1 cellular context compared by ENCODE assay signal in the genomic region with DNA sequence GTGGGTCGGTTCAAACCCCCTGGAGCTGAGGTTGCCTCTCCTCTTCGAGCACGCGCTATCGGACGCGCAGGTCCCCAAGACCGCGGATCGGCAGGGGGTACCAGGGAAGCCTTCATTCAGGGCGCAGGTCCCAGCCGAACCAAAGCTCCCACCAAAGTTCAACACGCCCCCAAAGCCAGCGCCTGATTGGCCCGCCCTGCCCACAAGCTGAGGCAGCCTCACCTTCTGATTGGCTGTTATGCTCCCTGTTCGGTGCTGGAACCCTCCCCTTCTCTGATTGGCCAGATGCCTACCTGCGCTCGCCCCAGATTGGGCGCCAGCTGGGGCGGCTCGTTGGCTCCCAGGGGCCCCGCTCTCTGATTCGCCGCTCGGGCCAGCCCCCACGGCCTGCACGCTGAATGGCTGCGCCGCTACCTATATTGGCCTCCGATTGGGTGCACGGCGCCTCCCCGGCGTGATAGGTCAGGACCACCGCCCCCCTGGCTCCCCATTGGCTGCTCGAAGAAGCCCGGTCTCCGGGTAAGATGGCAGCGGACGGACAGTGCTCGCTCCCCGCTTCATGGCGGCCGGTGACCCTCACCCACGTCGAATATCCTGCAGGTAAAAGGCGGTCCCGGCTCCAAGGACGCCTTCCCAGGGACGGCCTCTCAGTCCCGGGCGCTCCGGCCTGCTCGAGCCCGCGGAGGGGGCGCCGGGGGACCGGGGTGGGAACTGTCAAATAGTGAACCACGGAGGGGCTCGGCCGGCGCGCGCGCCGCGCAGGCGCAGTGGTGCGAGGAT.
TF ChIP-seq lines count a peak whose summit lies in the region.

A gene with protein sequence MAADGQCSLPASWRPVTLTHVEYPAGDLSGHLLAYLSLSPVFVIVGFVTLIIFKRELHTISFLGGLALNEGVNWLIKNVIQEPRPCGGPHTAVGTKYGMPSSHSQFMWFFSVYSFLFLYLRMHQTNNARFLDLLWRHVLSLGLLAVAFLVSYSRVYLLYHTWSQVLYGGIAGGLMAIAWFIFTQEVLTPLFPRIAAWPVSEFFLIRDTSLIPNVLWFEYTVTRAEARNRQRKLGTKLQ (plus strand): TSS at position 504 of the 780 bp plus-strand sequence. CDS start 21 bp downstream, at position 525.

TF ChIP-seq in HEK293, 187 proteins besides CTCF, POLR2A, EP300 and RAD21 (continued from another document):
- TF ChIP-seq ZNF518A (tag by site-specific recombination; conservative IDR thresholded peaks at IDR 0.05; ENCODE audit: low read depth) (0 out of 2 replicates have a peak, but pooled peaks have one; percentile 13), KLF9 (tag by site-specific recombination; IDR thresholded peaks at IDR 0.05; ENCODE audit: low read depth) (peak; percentile 69; the same call in 1 of the 2 replicates), ZNF391 (tag by site-specific recombination; IDR thresholded peaks at IDR 0.05; ENCODE audit: borderline replicate concordance, low read depth) (no peak), SP3 (tag by site-specific recombination; IDR thresholded peaks at IDR 0.05) (peak; percentile 93), ZNF473 (tag by site-specific recombination; IDR thresholded peaks at IDR 0.05) (no peak), ZNF274 (IDR thresholded peaks at IDR 0.05; ENCODE audit: low read length) (no peak), ZNF274 (tag by site-specific recombination; IDR thresholded peaks at IDR 0.05; ENCODE audit: borderline replicate concordance) (no peak), ZNF423 (tag by site-specific recombination; IDR thresholded peaks at IDR 0.05) (no peak), ZBTB8A (tag by site-specific recombination; IDR thresholded peaks at IDR 0.05) (peak; percentile 52; the same call in 1 of the 2 replicates), ZNF585B (tag by site-specific recombination; IDR thresholded peaks at IDR 0.05) (no peak), ZNF16 (tag by site-specific recombination; IDR thresholded peaks at IDR 0.05; ENCODE audit: low read depth) (no peak), GLIS1 (tag by site-specific recombination; IDR thresholded peaks at IDR 0.05) (peak; percentile 68), ZNF530 (tag by site-specific recombination; IDR thresholded peaks at IDR 0.05; ENCODE audit: low read depth) (no peak), PRDM1 (tag by site-specific recombination; IDR thresholded peaks at IDR 0.05) (no peak), REPIN1 (tag by site-specific recombination; IDR thresholded peaks at IDR 0.05; ENCODE audit: low read depth) (no peak)
- TF ChIP-seq, protein P1, sequence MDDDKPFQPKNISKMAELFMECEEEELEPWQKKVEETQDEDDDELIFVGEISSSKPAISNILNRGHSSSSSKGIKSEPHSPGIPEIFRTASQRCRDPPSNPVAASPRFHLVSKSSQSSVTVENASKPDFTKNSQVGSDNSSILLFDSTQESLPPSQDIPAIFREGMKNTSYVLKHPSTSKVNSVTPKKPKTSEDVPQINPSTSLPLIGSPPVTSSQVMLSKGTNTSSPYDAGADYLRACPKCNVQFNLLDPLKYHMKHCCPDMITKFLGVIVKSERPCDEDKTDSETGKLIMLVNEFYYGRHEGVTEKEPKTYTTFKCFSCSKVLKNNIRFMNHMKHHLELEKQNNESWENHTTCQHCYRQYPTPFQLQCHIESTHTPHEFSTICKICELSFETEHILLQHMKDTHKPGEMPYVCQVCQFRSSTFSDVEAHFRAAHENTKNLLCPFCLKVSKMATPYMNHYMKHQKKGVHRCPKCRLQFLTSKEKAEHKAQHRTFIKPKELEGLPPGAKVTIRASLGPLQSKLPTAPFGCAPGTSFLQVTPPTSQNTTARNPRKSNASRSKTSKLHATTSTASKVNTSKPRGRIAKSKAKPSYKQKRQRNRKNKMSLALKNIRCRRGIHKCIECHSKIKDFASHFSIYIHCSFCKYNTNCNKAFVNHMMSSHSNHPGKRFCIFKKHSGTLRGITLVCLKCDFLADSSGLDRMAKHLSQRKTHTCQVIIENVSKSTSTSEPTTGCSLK (tag by site-specific recombination; IDR thresholded peaks at IDR 0.05), result no peak
- TF ChIP-seq, protein P2, sequence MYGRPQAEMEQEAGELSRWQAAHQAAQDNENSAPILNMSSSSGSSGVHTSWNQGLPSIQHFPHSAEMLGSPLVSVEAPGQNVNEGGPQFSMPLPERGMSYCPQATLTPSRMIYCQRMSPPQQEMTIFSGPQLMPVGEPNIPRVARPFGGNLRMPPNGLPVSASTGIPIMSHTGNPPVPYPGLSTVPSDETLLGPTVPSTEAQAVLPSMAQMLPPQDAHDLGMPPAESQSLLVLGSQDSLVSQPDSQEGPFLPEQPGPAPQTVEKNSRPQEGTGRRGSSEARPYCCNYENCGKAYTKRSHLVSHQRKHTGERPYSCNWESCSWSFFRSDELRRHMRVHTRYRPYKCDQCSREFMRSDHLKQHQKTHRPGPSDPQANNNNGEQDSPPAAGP (tag by site-specific recombination; IDR thresholded peaks at IDR 0.05), result 0 out of 2 replicates have a peak, but pooled peaks have one; percentile 37
